ENCODE assay signal across 8 cellular contexts in genomic region chr1:183915634-183916510, GRCh38.
A peak's percentile ranks its signal among the peaks of the same experiment; 100 is the strongest.
DNase-seq lines count a peak whose midpoint lies in the region; ATAC-seq, FAIRE-seq and TF ChIP-seq lines count a peak whose summit lies in the region.

No MANE protein-coding gene starts in this region.

- H3K4me1 ChIP-seq in BE2C, result peaks cover 8% of the 10 kb centered on the region
- H3K4me1 ChIP-seq in OCI-LY1 (ENCODE audit: insufficient read depth, low read length, severe bottlenecking), result peaks cover 19% of the 10 kb centered on the region
- peaks cover 32% of the 10 kb centered on the region for H3K4me1 ChIP-seq in endothelial cell of umbilical vein (ENCODE audit: control insufficient read depth, extremely low read depth, insufficient read depth, low read length)
- H3K4me1 ChIP-seq in muscle layer of colon (ENCODE audit: insufficient read depth, low read length), result peaks cover 15% of the 10 kb centered on the region

- H3K79me2 ChIP-seq in OCI-LY1 (ENCODE audit: insufficient read depth, low read length), result no peaks in the 10 kb centered on the region
- no peaks in the 10 kb centered on the region for H3K79me2 ChIP-seq in endothelial cell of umbilical vein (ENCODE audit: control insufficient read depth, insufficient read depth, low read length)

- H3K27ac ChIP-seq in OCI-LY1 (ENCODE audit: low read depth, low read length, poor library complexity, severe bottlenecking) (no peak overlapping the region), endothelial cell of umbilical vein (ENCODE audit: insufficient read depth, low read depth, low read length) (peak overlapping the region; percentile 59), muscle layer of colon (ENCODE audit: low read depth, low read length) (peak overlapping the region; percentile 40)

- intact Hi-C loops in endothelial cell of umbilical vein (cut with micrococcal nuclease), result loop anchor here (1.0 to 5.0 kb wide), 12 partner anchors 28 to 746 kb away; partner anchors contain the start of genes ARPC5 and RGL1

- H3K36me3 ChIP-seq in BE2C, result peaks cover 6% of the 10 kb centered on the region; the same call in 1 of the 2 replicates
- no peaks in the 10 kb centered on the region for H3K36me3 ChIP-seq in OCI-LY1 (ENCODE audit: insufficient read depth, low read length)
- peaks cover 6 to 16% of the 10 kb centered on the region in 2 experiments for H3K36me3 ChIP-seq in endothelial cell of umbilical vein (ENCODE audit: control insufficient read depth in 2 of 2, extremely low read depth in 1 of 2, insufficient read depth in 2 of 2, low read length in 2 of 2)
- peaks cover 54% of the 10 kb centered on the region for H3K36me3 ChIP-seq in muscle layer of colon (ENCODE audit: insufficient read depth, low read length)

- H3K4me3 ChIP-seq in BE2C (ENCODE audit: low read depth, low read length) (no peak overlapping the region), OCI-LY1 (ENCODE audit: low read depth, low read length, poor library complexity, severe bottlenecking) (no peak overlapping the region), endothelial cell of umbilical vein (replicated peaks in 1 of 3; ENCODE audit: insufficient read depth in 1 of 3, low read depth in 1 of 3, low read length in 3 of 3) (no peak overlapping the region), muscle layer of colon (ENCODE audit: low read depth in 1 of 2, low read length in 2 of 2) (no peak overlapping the region)

- no peaks in the 10 kb centered on the region for H4K20me1 ChIP-seq in OCI-LY1 (ENCODE audit: insufficient read depth, low read length)
- no peaks in the 10 kb centered on the region for H4K20me1 ChIP-seq in endothelial cell of umbilical vein (replicated peaks; ENCODE audit: control insufficient read depth, extremely low read depth, insufficient read depth, low read length)

- H3K9ac ChIP-seq in OCI-LY1 (ENCODE audit: low read length) (no peak overlapping the region), endothelial cell of umbilical vein (replicated peaks; ENCODE audit: extremely low read depth, insufficient read depth, low read length) (peak overlapping the region; percentile 69), muscle layer of colon (ENCODE audit: low read length) (no peak overlapping the region)

- TF ChIP-seq CTCF in BE2C (IDR thresholded peaks at IDR 0.05; ENCODE audit: low read depth, low read length) (peak; percentile 91), OCI-LY1 (IDR thresholded peaks at IDR 0.05; ENCODE audit: low read length) (peak; percentile 84), endothelial cell of umbilical vein (IDR thresholded peaks at IDR 0.05; ENCODE audit: extremely low read depth in 1 of 2, insufficient read depth in 1 of 2, low read depth in 1 of 2, low read length in 2 of 2) (peak; percentile 68 to 74)

- no peaks in the 10 kb centered on the region for H3K9me1 ChIP-seq in endothelial cell of umbilical vein (replicated peaks; ENCODE audit: control insufficient read depth, extremely low read depth, insufficient read depth, low read length)

- H3K4me2 ChIP-seq in OCI-LY1 (ENCODE audit: low read length) (no peak overlapping the region), endothelial cell of umbilical vein (ENCODE audit: insufficient read depth, low read length) (peak overlapping the region; percentile 57)

- H3K27me3 ChIP-seq in BE2C (no peaks in the 10 kb centered on the region), OCI-LY1 (ENCODE audit: insufficient read depth, low read length) (no peaks in the 10 kb centered on the region), endothelial cell of umbilical vein (ENCODE audit: control insufficient read depth in 2 of 2, insufficient read depth in 2 of 2, low read length in 2 of 2) (no peaks in the 10 kb centered on the region), muscle layer of colon (ENCODE audit: control insufficient read depth in 1 of 2, insufficient read depth in 2 of 2, low read length in 2 of 2) (no peaks in the 10 kb centered on the region)

- POLR2A ChIA-PET in endothelial cell of umbilical vein (lab: Charles Lee), result interaction anchor here (1.0 to 1.5 kb wide), 4 partner anchors 109 to 260 kb away, joined by 3 to 4 read pairs (median 4); partner anchors contain the start of gene RGL1

- H3F3A ChIP-seq in OCI-LY1 (ENCODE audit: insufficient read depth, low read length), result no peaks in the 10 kb centered on the region

- dilution Hi-C loops in endothelial cell of umbilical vein (cut with MboI; ENCODE audit: extremely low pct_ligation_motif_present, low sequenced_read_pairs), result no loop called here

- no peak overlapping the region for H2AFZ ChIP-seq in OCI-LY1 (ENCODE audit: low read length)
- peak overlapping the region; percentile 5 for H2AFZ ChIP-seq in endothelial cell of umbilical vein (ENCODE audit: low read depth, low read length)

- H3K9me3 ChIP-seq in BE2C (no peaks in the 10 kb centered on the region), OCI-LY1 (ENCODE audit: low read length) (no peaks in the 10 kb centered on the region), endothelial cell of umbilical vein (replicated peaks; ENCODE audit: control insufficient read depth, insufficient read depth, low read length) (no peaks in the 10 kb centered on the region), muscle layer of colon (ENCODE audit: low read length) (no peaks in the 10 kb centered on the region)

- TF ChIP-seq POLR2A in endothelial cell of umbilical vein (IDR thresholded peaks at IDR 0.05; ENCODE audit: low read depth, low read length), result peak; percentile 54

- no peaks in the 10 kb centered on the region for H3K9me2 ChIP-seq in OCI-LY1 (ENCODE audit: low read depth, low read length)

- peak; percentile 37 for ATAC-seq in GM19397 (IDR thresholded peaks at IDR 0.05; ENCODE audit: unreplicated experiment)

- CTCF ChIA-PET in endothelial cell of umbilical vein (lab: Charles Lee), result interaction anchor here (0.6 to 5.1 kb wide), 82 partner anchors 8 to 776 kb away, joined by 3 to 307 read pairs (median 5); partner anchors contain the start of genes APOBEC4, ARPC5, RGL1 and TSEN15

- DNase-seq in BE2C (peak; percentile 80), HuH-7.5 (ENCODE audit: low spot score) (peak; percentile 26), endothelial cell of umbilical vein (ENCODE audit: low read depth, low spot score) (peak; percentile 97)
- DNase-seq in activated CD8-positive, alpha-beta memory T cell treated with anti-CD3 and anti-CD28 coated beads, Interleukin-2, amount 50 U/mL, for 4 hours, result peak; percentile 62
- DNase-seq in stimulated activated CD8-positive, alpha-beta memory T cell treated with anti-CD3 and anti-CD28 coated beads, Interleukin-4, amount 100 ng/mL, for 24 hours (ENCODE audit: low read depth), result peak; percentile 41

- FAIRE-seq in endothelial cell of umbilical vein (lab: Jason Lieb, UNC), result peak; percentile 94

- BruUV-seq in endothelial cell of umbilical vein (replicated peaks; lab: Mats Ljungman, UMichigan), result TSS peak; percentile 66

TF ChIP-seq in endothelial cell of umbilical vein, 7 proteins besides CTCF, POLR2A, EP300 and RAD21:
- TF ChIP-seq MYC (IDR thresholded peaks at IDR 0.05; ENCODE audit: low read depth, low read length) (peak; percentile 74), GATA2 (IDR thresholded peaks at IDR 0.05; ENCODE audit: insufficient read depth, insufficient read length, low read depth, low read length) (peak; percentile 100), POLR2AphosphoS5 (IDR thresholded peaks at IDR 0.05; ENCODE audit: insufficient read depth, low read depth, low read length) (peak; percentile 88), EZH2 (IDR thresholded peaks at IDR 0.05; ENCODE audit: borderline replicate concordance, low read depth, low read length, severe bottlenecking) (no peak), JUN (IDR thresholded peaks at IDR 0.05; ENCODE audit: borderline replicate concordance, insufficient read depth, insufficient read length, low read depth) (peak; percentile 98), FOS (IDR thresholded peaks at IDR 0.05; ENCODE audit: borderline replicate concordance, insufficient read depth, low read length) (peak; percentile 97)
- TF ChIP-seq, protein P1, sequence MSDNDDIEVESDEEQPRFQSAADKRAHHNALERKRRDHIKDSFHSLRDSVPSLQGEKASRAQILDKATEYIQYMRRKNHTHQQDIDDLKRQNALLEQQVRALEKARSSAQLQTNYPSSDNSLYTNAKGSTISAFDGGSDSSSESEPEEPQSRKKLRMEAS (IDR thresholded peaks at IDR 0.05; ENCODE audit: insufficient read depth, insufficient read length), result peak; percentile 89

Comparison
In these comparisons a context has a peak if more than half of its experiments do, and no peak if none do; other contexts are left out.
1. DNase-seq: peak in every context shown above with its lines; median percentile 97 in endothelial cell of umbilical vein; 80 in BE2C; 62 in activated CD8-positive, alpha-beta memory T cell treated with anti-CD3 and anti-CD28 coated beads, Interleukin-2, amount 50 U/mL, for 4 hours; 41 in stimulated activated CD8-positive, alpha-beta memory T cell treated with anti-CD3 and anti-CD28 coated beads, Interleukin-4, amount 100 ng/mL, for 24 hours; 26 in HuH-7.5.